11 cellular contexts compared by ENCODE assay signal in genomic region chr7:23893942-23894890, GRCh38.
DNase-seq lines count a peak whose midpoint lies in the region; ATAC-seq, FAIRE-seq and TF ChIP-seq lines count a peak whose summit lies in the region.
"Had no signal": no experiment of that assay in that cellular context is flagged by ENCODE, and none has a peak within 500 bp of the region (broad histone marks: within the 10 kb centered on the region; RNA-seq: fewer than 3 reads in every experiment).

No MANE protein-coding gene starts in this region.

- H3K9me3 Mint-ChIP-seq in activated CD8-positive, alpha-beta memory T cell treated with anti-CD3 and anti-CD28 coated beads, Interleukin-2, amount 10 ng/mL, durations not matched to agents 7 days and 5 days (ENCODE audit: low read depth) = no peaks in the 10 kb centered on the region
- peaks cover 0 to 9% (median 3%) of the 10 kb centered on the region in 9 donors for H3K9me3 Mint-ChIP-seq in naive thymus-derived CD8-positive, alpha-beta T cell

- no peaks in the 10 kb centered on the region for H3K27me3 ChIP-seq in gastroesophageal sphincter
- H3K27me3 ChIP-seq: adrenal gland, pancreas had no signal

- no peaks in the 10 kb centered on the region for H3K36me3 ChIP-seq in gastroesophageal sphincter
- H3K36me3 ChIP-seq: adrenal gland, pancreas had no signal

- no peaks in the 10 kb centered on the region for H3K4me1 ChIP-seq in gastroesophageal sphincter
- H3K4me1 ChIP-seq: adrenal gland, pancreas had no signal

- peaks cover 27% of the 10 kb centered on the region for H3K4me1 Mint-ChIP-seq in activated CD8-positive, alpha-beta memory T cell treated with anti-CD3 and anti-CD28 coated beads, Interleukin-2, amount 10 ng/mL, durations not matched to agents 7 days and 5 days
- H3K4me1 Mint-ChIP-seq in naive thymus-derived CD8-positive, alpha-beta T cell = peaks cover 17 to 29% (median 27%) of the 10 kb centered on the region in 4 donors

- TF ChIP-seq EP300 in gastroesophageal sphincter (IDR thresholded peaks at IDR 0.05) = no peak

- H3K27me3 Mint-ChIP-seq in activated CD8-positive, alpha-beta memory T cell treated with anti-CD3 and anti-CD28 coated beads, Interleukin-2, amount 10 ng/mL, durations not matched to agents 7 days and 5 days = peaks cover 38% of the 10 kb centered on the region
- H3K27me3 Mint-ChIP-seq in naive thymus-derived CD8-positive, alpha-beta T cell = peaks cover 4 to 28% (median 8%) of the 10 kb centered on the region in 5 donors

- H3K36me3 Mint-ChIP-seq in activated CD8-positive, alpha-beta memory T cell treated with anti-CD3 and anti-CD28 coated beads, Interleukin-2, amount 10 ng/mL, durations not matched to agents 7 days and 5 days = no peaks in the 10 kb centered on the region
- peaks cover 0 to 4% (median 0%) of the 10 kb centered on the region in 3 donors for H3K36me3 Mint-ChIP-seq in naive thymus-derived CD8-positive, alpha-beta T cell

- CTCF ChIA-PET in activated CD8-positive, alpha-beta memory T cell treated with anti-CD3 and anti-CD28 coated beads, Interleukin-2, amount 10 ng/mL, durations not matched to agents 7 days and 5 days (lab: Charles Lee) = no interaction called here

- FAIRE-seq in D721Med (lab: Jason Lieb, UNC) = no peak
- FAIRE-seq: pancreas had no signal

- 34 to 35% methylated on average over 8 of the region's 13 CpGs for WGBS in gastroesophageal sphincter (ENCODE audit: low coverage in 1 of 2), 2 donors

- no peak overlapping the region for H3K4me3 Mint-ChIP-seq in activated CD8-positive, alpha-beta memory T cell treated with anti-CD3 and anti-CD28 coated beads, Interleukin-2, amount 10 ng/mL, durations not matched to agents 7 days and 5 days
- H3K4me3 Mint-ChIP-seq in naive thymus-derived CD8-positive, alpha-beta T cell = peak overlapping the region in 7 of 10 donors; percentile 12 to 71 (median 16)

- no peak for TF ChIP-seq POLR2A in gastroesophageal sphincter (IDR thresholded peaks at IDR 0.05)

- no peaks in the 10 kb centered on the region for H3K9me3 ChIP-seq in gastroesophageal sphincter
- H3K9me3 ChIP-seq: adrenal gland, pancreas had no signal

- DNase-seq in CMK (ENCODE audit: low read depth) = peak; percentile 9
- peak; percentile 79 for DNase-seq in HT1080 (ENCODE audit: low read depth)
- DNase-seq in activated CD8-positive, alpha-beta memory T cell treated with anti-CD3 and anti-CD28 coated beads, Interleukin-2, amount 10 ng/mL, durations not matched to agents 7 days and 5 days = peak; percentile 80
- peak in 3 of 10 donors; percentile 3 to 20 (median 5) for DNase-seq in naive thymus-derived CD8-positive, alpha-beta T cell
- no peak for DNase-seq in NCI-H345 treated with DMSO at 0.1 percent for 48 hours (lab: John Stamatoyannopoulos, UW; ENCODE audit: unreplicated experiment)
- DNase-seq in D721Med (ENCODE audit: insufficient read length, low spot score) = no peak
- no peak for DNase-seq in dedifferentiated amniotic fluid mesenchymal stem cell (ENCODE audit: extremely low spot score)
- DNase-seq: adrenal gland, glutamatergic neuron, pancreas had no signal

- H3K27ac ChIP-seq in gastroesophageal sphincter = no peak overlapping the region
- H3K27ac ChIP-seq: adrenal gland, pancreas had no signal

- POLR2A ChIA-PET in naive thymus-derived CD8-positive, alpha-beta T cell (lab: Charles Lee) = no interaction called here

- H3K27ac Mint-ChIP-seq in activated CD8-positive, alpha-beta memory T cell treated with anti-CD3 and anti-CD28 coated beads, Interleukin-2, amount 10 ng/mL, durations not matched to agents 7 days and 5 days = peak overlapping the region; percentile 66
- H3K27ac Mint-ChIP-seq in naive thymus-derived CD8-positive, alpha-beta T cell = peak overlapping the region in 2 of 10 donors; percentile 42 to 60

- TF ChIP-seq CTCF in gastroesophageal sphincter (IDR thresholded peaks at IDR 0.05) (no peak), D721Med (IDR thresholded peaks at IDR 0.05; ENCODE audit: insufficient read depth, missing control alignments) (no peak)

- no peak overlapping the region for H3K4me3 ChIP-seq in gastroesophageal sphincter
- H3K4me3 ChIP-seq: adrenal gland, pancreas had no signal

- peak; percentile 74 for ATAC-seq in activated CD8-positive, alpha-beta memory T cell treated with anti-CD3 and anti-CD28 coated beads, Interleukin-2, amount 10 ng/mL, durations not matched to agents 7 days and 5 days
- ATAC-seq in naive thymus-derived CD8-positive, alpha-beta T cell = peak in 1 of 2 donors; percentile 69
- no peak for ATAC-seq in gastroesophageal sphincter
- ATAC-seq: pancreas had no signal

Comparison
In these comparisons a context has a peak if more than half of its experiments do, and no peak if none do; other contexts are left out.
1. DNase-seq: peak in CMK (single experiment), HT1080 (single experiment) and activated CD8-positive, alpha-beta memory T cell treated with anti-CD3 and anti-CD28 coated beads, Interleukin-2, amount 10 ng/mL, durations not matched to agents 7 days and 5 days (single experiment); none in NCI-H345 treated with DMSO at 0.1 percent for 48 hours (single experiment), D721Med (single experiment) and dedifferentiated amniotic fluid mesenchymal stem cell (single experiment).